In the genomic region with DNA sequence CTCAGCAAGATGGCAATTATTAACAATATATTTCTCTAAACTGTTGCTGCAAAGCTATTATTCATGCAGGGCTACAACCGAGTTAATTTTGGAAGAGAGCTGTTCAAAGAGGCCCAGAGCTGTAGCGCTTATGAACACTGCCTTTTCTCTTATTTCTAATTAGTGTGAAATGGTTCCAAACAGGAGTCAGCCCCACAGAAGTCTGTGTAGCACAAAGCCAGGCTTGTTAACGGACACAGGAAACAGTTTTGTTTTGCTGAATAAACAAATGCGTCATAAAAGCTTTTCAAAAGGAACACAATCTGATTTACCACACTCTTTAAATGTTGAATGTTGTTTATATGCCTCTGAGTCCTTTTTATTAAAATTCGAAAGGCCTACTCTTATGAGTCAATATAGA, we compare ENCODE assay signal across 22 cellular contexts.
DNase-seq lines count a peak whose midpoint lies in the region; ATAC-seq, FAIRE-seq and TF ChIP-seq lines count a peak whose summit lies in the region.
"Had no signal": no experiment of that assay in that cellular context is flagged by ENCODE, and none has a peak within 500 bp of the region (broad histone marks: within the 10 kb centered on the region; RNA-seq: fewer than 3 reads in every experiment).

No MANE protein-coding gene starts in this region.

- TF ChIP-seq RAD21 in K562 (CRISPR knock-in tag; conservative IDR thresholded peaks at IDR 0.05 in 1 of 2, IDR thresholded peaks at IDR 0.05 in 1 of 2) = no peak

- no peak overlapping the region for H3K4me3 ChIP-seq in K562
- H3K4me3 ChIP-seq: colonic mucosa, mucosa of descending colon, SK-N-MC, skin epidermis, upper lobe of left lung had no signal

- no peaks in the 10 kb centered on the region for H3K9me3 Mint-ChIP-seq in nephron progenitor cell
- H3K9me3 Mint-ChIP-seq: activated T-helper 2 cell treated with anti-CD3 and anti-CD28 coated beads, Interferon-gamma antibody, Interleukin-2, Interleukin-4, amounts not matched to agents 10 μg/mL and 5 μg/mL and 100 μg/mL, durations not matched to agents 14 hours and 24 hours and 36 hours had no signal

- H3K4me2 ChIP-seq in K562 (ENCODE audit: insufficient read depth, low read length) = no peak overlapping the region

- no peaks in the 10 kb centered on the region for H3K79me2 ChIP-seq in K562 (ENCODE audit: control insufficient read depth, insufficient read depth, low read length)

- intact Hi-C loops in K562 (cut with micrococcal nuclease) = no loop called here

- no peaks in the 10 kb centered on the region for H3K4me1 ChIP-seq in K562 (replicated peaks in 1 of 2; ENCODE audit: control insufficient read depth in 2 of 2, insufficient read depth in 2 of 2, low read length in 2 of 2)
- H3K4me1 ChIP-seq: colonic mucosa, upper lobe of left lung had no signal

- no peak overlapping the region for H3K9ac ChIP-seq in K562 (ENCODE audit: insufficient read depth in 1 of 2, low read depth in 2 of 2, low read length in 2 of 2)

- TF ChIP-seq EP300 in K562 (IDR thresholded peaks at IDR 0.05; ENCODE audit: low read length) = no peak

- no peak for ATAC-seq in K562
- ATAC-seq: activated CD8-positive, alpha-beta T cell treated with anti-CD3 and anti-CD28 coated beads for 36 hours; HCT116; mucosa of descending colon had no signal

- TF ChIP-seq CTCF in K562 (IDR thresholded peaks at IDR 0.05 in 2 of 3, conservative IDR thresholded peaks at IDR 0.05 in 1 of 3; ENCODE audit: insufficient read depth in 2 of 3, low read depth in 1 of 3, low read length in 3 of 3) = no peak
- no peak for TF ChIP-seq CTCF in RWPE1 (conservative IDR thresholded peaks at IDR 0.05; ENCODE audit: low read depth)
- TF ChIP-seq CTCF in nephron progenitor cell (IDR thresholded peaks at IDR 0.05) = no peak

- no peaks in the 10 kb centered on the region for H3K27me3 ChIP-seq in K562 (ENCODE audit: control insufficient read depth in 2 of 2, insufficient read depth in 2 of 2, low read length in 2 of 2)
- H3K27me3 ChIP-seq: colonic mucosa, upper lobe of left lung had no signal

- H3K9me1 ChIP-seq in K562 (ENCODE audit: control insufficient read depth, insufficient read depth, low read length) = no peaks in the 10 kb centered on the region

- no peak for TF ChIP-seq POLR2A in K562 (conservative IDR thresholded peaks at IDR 0.05)

- H3K36me3 ChIP-seq in K562 (ENCODE audit: control insufficient read depth, insufficient read depth, low read length) = no peaks in the 10 kb centered on the region
- H3K36me3 ChIP-seq: colonic mucosa, upper lobe of left lung had no signal

- no TSS peak for BruUV-seq in K562 (replicated peaks; lab: Mats Ljungman, UMichigan)

- in situ Hi-C loops in K562 (cut with MboI) = no loop called here

- H3K4me1 Mint-ChIP-seq in nephron progenitor cell = peaks cover 9% of the 10 kb centered on the region

- POLR2A ChIA-PET in K562 (lab: Yijun Ruan, JAX) (no interaction called here), RWPE1 (lab: Yijun Ruan, JAX; ENCODE audit: low non-redundant PET) (no interaction called here)

- H2AFZ ChIP-seq in K562 (ENCODE audit: low read depth, low read length) = peak overlapping the region; percentile 56

- DNase-seq in H4 (ENCODE audit: low spot score) = peak; percentile 57
- peak; percentile 39 for DNase-seq in NCI-H2081 treated with DMSO at 0.1 percent for 48 hours (lab: John Stamatoyannopoulos, UW)
- DNase-seq in K562 (ENCODE audit: extremely low read depth in 1 of 4, low spot score in 3 of 4) = no peak
- DNase-seq in middle frontal gyrus (ENCODE audit: extremely low spot score, low spot score) = peak; percentile 29
- no peak for DNase-seq in HTR-8/SVneo (ENCODE audit: insufficient read length, low spot score)
- DNase-seq in RWPE1 (ENCODE audit: low spot score) = no peak
- no peak for DNase-seq in activated CD4-positive, alpha-beta T cell treated with anti-CD3 and anti-CD28 coated beads, Interleukin-2, amount 50 U/mL, for 1 hour
- no peak for DNase-seq in nephron progenitor cell
- DNase-seq: activated CD8-positive, alpha-beta T cell treated with anti-CD3 and anti-CD28 coated beads for 36 hours; colonic mucosa; DND-41; erythroblast; IMR-90; islet precursor cell; mucosa of descending colon; NCI-H187 treated with DMSO at 0.1 percent for 48 hours; stimulated activated naive CD4-positive, alpha-beta T cell; upper lobe of left lung had no signal

- H3K4me3 Mint-ChIP-seq in nephron progenitor cell = no peak overlapping the region
- H3K4me3 Mint-ChIP-seq: activated CD8-positive, alpha-beta T cell treated with anti-CD3 and anti-CD28 coated beads for 36 hours had no signal

- no peaks in the 10 kb centered on the region for H4K20me1 ChIP-seq in K562 (replicated peaks; ENCODE audit: control insufficient read depth, insufficient read depth, low read length)

- CTCF ChIA-PET in K562 (lab: Yijun Ruan, JAX; ENCODE audit: low intra/inter-chr PET ratio) = no interaction called here
- CTCF ChIA-PET in RWPE1 (lab: Yijun Ruan, JAX) = interaction anchor here (0.5 kb wide), 1 partner anchor 449 kb away, joined by 3 read pairs; no protein-coding TSS in a partner anchor

- 16% methylated on average over 5 of the region's 5 CpGs for WGBS in K562 (ENCODE audit: insufficient coverage, low coverage, missing lambda C conversion rate)

- FAIRE-seq in K562 (lab: Jason Lieb, UNC) = no peak
- no peak for FAIRE-seq in HTR-8/SVneo (lab: Jason Lieb, UNC)

- no peak overlapping the region for H3K27ac Mint-ChIP-seq in nephron progenitor cell
- H3K27ac Mint-ChIP-seq: activated CD8-positive, alpha-beta T cell treated with anti-CD3 and anti-CD28 coated beads for 36 hours; activated T-helper 2 cell treated with anti-CD3 and anti-CD28 coated beads, Interferon-gamma antibody, Interleukin-2, Interleukin-4, amounts not matched to agents 10 μg/mL and 5 μg/mL and 100 μg/mL, durations not matched to agents 14 hours and 24 hours and 36 hours had no signal

- H3K9me3 ChIP-seq in K562 (replicated peaks; ENCODE audit: control insufficient read depth, insufficient read depth, low read depth, low read length) = no peaks in the 10 kb centered on the region
- H3K9me3 ChIP-seq: colonic mucosa, mucosa of descending colon, upper lobe of left lung had no signal

- no peaks in the 10 kb centered on the region for H3K27me3 Mint-ChIP-seq in nephron progenitor cell (ENCODE audit: low read depth, poor library complexity)
- H3K27me3 Mint-ChIP-seq: activated CD8-positive, alpha-beta T cell treated with anti-CD3 and anti-CD28 coated beads for 36 hours had no signal

- H3K27ac ChIP-seq in K562 (ENCODE audit: extremely low read depth, low read depth, low read length) (no peak overlapping the region), RWPE1 (no peak overlapping the region)
- H3K27ac ChIP-seq: colonic mucosa, SK-N-MC, skin epidermis, upper lobe of left lung had no signal

- H3K36me3 Mint-ChIP-seq in nephron progenitor cell (ENCODE audit: low read depth) = no peaks in the 10 kb centered on the region

TF ChIP-seq in K562, 482 proteins besides CTCF, POLR2A, EP300 and RAD21:
- TF ChIP-seq RFX5 (IDR thresholded peaks at IDR 0.05; ENCODE audit: low read depth, low read length) = no peak
- TF ChIP-seq MYBL2 (IDR thresholded peaks at IDR 0.05; ENCODE audit: low read depth) = no peak
- no peak for TF ChIP-seq MYBL2 (CRISPR knock-in tag; IDR thresholded peaks at IDR 0.05; ENCODE audit: borderline replicate concordance)
- TF ChIP-seq, protein P1, sequence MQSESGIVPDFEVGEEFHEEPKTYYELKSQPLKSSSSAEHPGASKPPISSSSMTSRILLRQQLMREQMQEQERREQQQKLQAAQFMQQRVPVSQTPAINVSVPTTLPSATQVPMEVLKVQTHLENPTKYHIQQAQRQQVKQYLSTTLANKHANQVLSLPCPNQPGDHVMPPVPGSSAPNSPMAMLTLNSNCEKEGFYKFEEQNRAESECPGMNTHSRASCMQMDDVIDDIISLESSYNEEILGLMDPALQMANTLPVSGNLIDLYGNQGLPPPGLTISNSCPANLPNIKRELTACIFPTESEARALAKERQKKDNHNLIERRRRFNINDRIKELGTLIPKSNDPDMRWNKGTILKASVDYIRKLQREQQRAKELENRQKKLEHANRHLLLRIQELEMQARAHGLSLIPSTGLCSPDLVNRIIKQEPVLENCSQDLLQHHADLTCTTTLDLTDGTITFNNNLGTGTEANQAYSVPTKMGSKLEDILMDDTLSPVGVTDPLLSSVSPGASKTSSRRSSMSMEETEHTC (IDR thresholded peaks at IDR 0.05) = no peak
- no peak for TF ChIP-seq U2AF1 (optimal IDR thresholded peaks at IDR 0.05; ENCODE audit: low read depth, low read length)
- TF ChIP-seq ZNF764 (CRISPR knock-in tag; IDR thresholded peaks at IDR 0.05; ENCODE audit: low read depth) = no peak
- TF ChIP-seq, protein P2, sequence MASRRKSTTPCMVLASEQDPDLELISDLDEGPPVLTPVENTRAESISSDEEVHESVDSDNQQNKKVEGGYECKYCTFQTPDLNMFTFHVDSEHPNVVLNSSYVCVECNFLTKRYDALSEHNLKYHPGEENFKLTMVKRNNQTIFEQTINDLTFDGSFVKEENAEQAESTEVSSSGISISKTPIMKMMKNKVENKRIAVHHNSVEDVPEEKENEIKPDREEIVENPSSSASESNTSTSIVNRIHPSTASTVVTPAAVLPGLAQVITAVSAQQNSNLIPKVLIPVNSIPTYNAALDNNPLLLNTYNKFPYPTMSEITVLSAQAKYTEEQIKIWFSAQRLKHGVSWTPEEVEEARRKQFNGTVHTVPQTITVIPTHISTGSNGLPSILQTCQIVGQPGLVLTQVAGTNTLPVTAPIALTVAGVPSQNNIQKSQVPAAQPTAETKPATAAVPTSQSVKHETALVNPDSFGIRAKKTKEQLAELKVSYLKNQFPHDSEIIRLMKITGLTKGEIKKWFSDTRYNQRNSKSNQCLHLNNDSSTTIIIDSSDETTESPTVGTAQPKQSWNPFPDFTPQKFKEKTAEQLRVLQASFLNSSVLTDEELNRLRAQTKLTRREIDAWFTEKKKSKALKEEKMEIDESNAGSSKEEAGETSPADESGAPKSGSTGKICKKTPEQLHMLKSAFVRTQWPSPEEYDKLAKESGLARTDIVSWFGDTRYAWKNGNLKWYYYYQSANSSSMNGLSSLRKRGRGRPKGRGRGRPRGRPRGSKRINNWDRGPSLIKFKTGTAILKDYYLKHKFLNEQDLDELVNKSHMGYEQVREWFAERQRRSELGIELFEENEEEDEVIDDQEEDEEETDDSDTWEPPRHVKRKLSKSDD (conservative IDR thresholded peaks at IDR 0.05; ENCODE audit: low read length) = no peak
- no peak for TF ChIP-seq KDM2B (CRISPR knock-in tag; IDR thresholded peaks at IDR 0.05)

Comparison
In these comparisons a context has a peak if more than half of its experiments do, and no peak if none do; other contexts are left out.
1. DNase-seq: peak in H4 (single experiment), NCI-H2081 treated with DMSO at 0.1 percent for 48 hours (single experiment) and middle frontal gyrus (single experiment); none in K562 (0 of 4), HTR-8/SVneo (single experiment), RWPE1 (single experiment), activated CD4-positive, alpha-beta T cell treated with anti-CD3 and anti-CD28 coated beads, Interleukin-2, amount 50 U/mL, for 1 hour (single experiment) and nephron progenitor cell (single experiment).